ENCODE assay signal across 13 cellular contexts in the genomic region with DNA sequence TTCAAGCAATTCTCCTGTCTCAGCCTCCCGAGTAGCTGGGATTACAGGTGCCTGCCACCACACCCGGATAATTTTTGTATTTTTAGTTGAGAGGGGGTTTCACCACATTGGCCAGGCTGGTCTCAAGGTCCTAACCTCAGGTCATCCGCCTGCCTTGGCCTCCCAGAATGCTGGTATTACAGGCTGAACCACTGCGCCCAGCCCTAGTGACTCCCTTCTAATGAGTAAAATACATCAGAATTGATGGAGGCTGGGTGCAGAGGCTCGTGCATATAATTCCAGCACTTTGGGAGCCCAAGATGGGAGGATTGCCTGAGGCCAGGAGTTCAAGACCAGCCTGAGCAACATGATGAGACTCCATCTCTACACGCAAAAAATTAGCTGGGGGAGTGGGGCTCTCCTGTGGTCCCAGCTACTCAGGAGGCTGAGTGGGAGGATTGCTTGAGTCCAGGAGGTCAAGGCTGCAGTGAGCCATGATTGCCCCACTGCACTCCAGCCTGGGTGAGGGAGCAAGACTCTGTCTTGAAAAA. TPM values are rescaled to one million over a fixed set of nuclear protein-coding genes. Genes with fewer than 3 reads are reported as not detected.
DNase-seq lines count a peak whose midpoint lies in the region; ATAC-seq and TF ChIP-seq lines count a peak whose summit lies in the region.
"Not testable (repeated sequence)": the region's sequence is repeated elsewhere in the genome, so short reads cannot be mapped to it uniquely, and the experiment has no call there.
"Had no signal": no experiment of that assay in that cellular context is flagged by ENCODE, and none has a peak within 500 bp of the region (broad histone marks: within the 10 kb centered on the region; RNA-seq: fewer than 3 reads in every experiment).

No MANE protein-coding gene starts in this region.

- not testable (repeated sequence) for BruUV-seq in Panc1 (replicated peaks; lab: Mats Ljungman, UMichigan)

- not testable (repeated sequence) for H3K36me3 ChIP-seq in Panc1 (ENCODE audit: control insufficient read depth, insufficient read depth, low read length); esophagus muscularis mucosa; neural progenitor cell; gastrocnemius medialis

- H3K27ac Mint-ChIP-seq in brain, result peak overlapping the region; percentile 57 to 97 (median 88)
- H3K27ac Mint-ChIP-seq in neural progenitor cell, result not testable (repeated sequence)

- peaks cover 18% of the 10 kb centered on the region for H3K36me3 Mint-ChIP-seq in brain
- H3K36me3 Mint-ChIP-seq in neural progenitor cell, result not testable (repeated sequence)

- not testable (repeated sequence) for H3K79me2 ChIP-seq in neural progenitor cell (ENCODE audit: low read depth)

- CTCF ChIA-PET in Panc1 (lab: Charles Lee), result interaction anchor here (0.7 kb wide), 1 partner anchor 288 kb away, joined by 4 read pairs; no protein-coding TSS in a partner anchor

- H3K27me3 Mint-ChIP-seq in brain; neural progenitor cell (ENCODE audit: insufficient read depth, low read depth): not testable (repeated sequence)

- H3K27ac ChIP-seq in 22Rv1 (0 out of 2 replicates have a peak overlapping the region, but pooled peaks have one; percentile 23), Panc1 (ENCODE audit: low read length) (peak overlapping the region; percentile 44; the same call in 1 of the 2 replicates), esophagus muscularis mucosa (replicated peaks in 1 of 4) (peak overlapping the region; percentile 45 to 69 (median 54)), layer of hippocampus (ENCODE audit: low read depth, low read length) (peak overlapping the region; percentile 93), gastrocnemius medialis (peak overlapping the region; percentile 92 to 100 (median 96)), temporal lobe (ENCODE audit: low read depth, low read length) (peak overlapping the region; percentile 92)
- H3K27ac ChIP-seq in neural progenitor cell, result not testable (repeated sequence)

- H3K4me3 ChIP-seq in Panc1 (ENCODE audit: low read depth in 2 of 2, low read length in 2 of 2); esophagus muscularis mucosa; neural progenitor cell; gastrocnemius medialis: not testable (repeated sequence)

- not testable (repeated sequence) for TF ChIP-seq EP300 in esophagus muscularis mucosa (IDR thresholded peaks at IDR 0.05)

- not testable (repeated sequence) for TF ChIP-seq CTCF in 22Rv1 (IDR thresholded peaks at IDR 0.05); Panc1 (IDR thresholded peaks at IDR 0.05); brain (conservative IDR thresholded peaks at IDR 0.05); esophagus muscularis mucosa (IDR thresholded peaks at IDR 0.05); neural progenitor cell (IDR thresholded peaks at IDR 0.05); gastrocnemius medialis (IDR thresholded peaks at IDR 0.05 in 4 of 5, conservative IDR thresholded peaks at IDR 0.05 in 1 of 5)

- H2AFZ ChIP-seq in neural progenitor cell (replicated peaks), result not testable (repeated sequence)

- H3K4me1 Mint-ChIP-seq in brain (peaks cover 48% of the 10 kb centered on the region), neural progenitor cell (peaks cover 28% of the 10 kb centered on the region)

- TF ChIP-seq POLR2A in esophagus muscularis mucosa (IDR thresholded peaks at IDR 0.05; ENCODE audit: low read depth); gastrocnemius medialis (IDR thresholded peaks at IDR 0.05): not testable (repeated sequence)

- not testable (repeated sequence) for ATAC-seq in Panc1, gastrocnemius medialis

- not testable (repeated sequence) for H3K9me3 ChIP-seq in Panc1 (ENCODE audit: control insufficient read depth, insufficient read depth, low read depth, low read length); esophagus muscularis mucosa; neural progenitor cell (ENCODE audit: low read depth); gastrocnemius medialis

- not testable (repeated sequence) for H3K9me3 Mint-ChIP-seq in brain, neural progenitor cell

- not testable (repeated sequence) for H4K20me1 ChIP-seq in neural progenitor cell (ENCODE audit: low read depth)

- H3K4me1 ChIP-seq in Panc1 (ENCODE audit: control insufficient read depth, insufficient read depth, low read length); neural progenitor cell: not testable (repeated sequence)
- peaks cover 24 to 55% (median 40%) of the 10 kb centered on the region in 4 donors for H3K4me1 ChIP-seq in esophagus muscularis mucosa
- peaks cover 31 to 33% of the 10 kb centered on the region in 2 donors for H3K4me1 ChIP-seq in gastrocnemius medialis

- not testable (repeated sequence) for H3K4me2 ChIP-seq in neural progenitor cell

- in situ Hi-C loops in Panc1 (cut with HindIII; ENCODE audit: low pct_unique_long_range_greater_than_20kb, low sequenced_read_pairs); gastrocnemius medialis (cut with MboI; ENCODE audit: low sequenced_read_pairs in 4 of 4): not testable (repeated sequence)

- H3K27me3 ChIP-seq in Panc1 (ENCODE audit: control insufficient read depth, insufficient read depth, low read length); esophagus muscularis mucosa; layer of hippocampus (ENCODE audit: control insufficient read depth, insufficient read depth, low read length); gastrocnemius medialis: not testable (repeated sequence)
- H3K27me3 ChIP-seq in neural progenitor cell, result peaks cover 11% of the 10 kb centered on the region

- not testable (repeated sequence) for DNase-seq in Panc1 (ENCODE audit: low read depth, low spot score); esophagus muscularis mucosa (ENCODE audit: extremely low spot score); neural progenitor cell (ENCODE audit: low spot score); gastrocnemius medialis

- H3K4me3 Mint-ChIP-seq in brain, result peak overlapping the region in 3 of 5 experiments; percentile 46 to 82 (median 60)
- H3K4me3 Mint-ChIP-seq in neural progenitor cell, result peak overlapping the region; percentile 55

- H3K9ac ChIP-seq in neural progenitor cell, result not testable (repeated sequence)

- H3F3A ChIP-seq in neural progenitor cell (ENCODE audit: low read depth), result not testable (repeated sequence)

- POLR2A ChIA-PET in Panc1 (lab: Charles Lee), result not testable (repeated sequence)

- WGBS in esophagus muscularis mucosa, result 85% methylated on average over 4 of the region's 6 CpGs

- intact Hi-C loops in Panc1 (cut with micrococcal nuclease; ENCODE audit: unreplicated experiment); esophagus muscularis mucosa (cut with DNase I): not testable (repeated sequence)
- intact Hi-C loops in gastrocnemius medialis (cut with DNase I; ENCODE audit: low total_unique reads), result loop anchor here (2.0 kb wide), 1 partner anchor 38 kb away; no protein-coding TSS in a partner anchor

RNA-seq across cellular contexts. Expression of a gene that starts 4.8 kb away (rescaled TPM):
- 5.4 TPM for total RNA-seq in Panc1 (2021; ENCODE audit: unreplicated experiment)
- 10.3 TPM for polyA plus RNA-seq in Panc1 (2012; ENCODE audit: insufficient read length)
- polyA plus RNA-seq in brain (ENCODE audit: insufficient read depth, low read depth, low replicate concordance), result 20.4 TPM
- 10 to 100 TPM; 15.9 to 26.1 (median 19.4) TPM for total RNA-seq in esophagus muscularis mucosa
- 13.9 and 22.4 TPM in 2 replicates for total RNA-seq in neural progenitor cell (ENCODE audit: low replicate concordance)
- 10 to 100 TPM; 20.7 to 53.8 (median 43.7) TPM for total RNA-seq in gastrocnemius medialis
- total RNA-seq in temporal lobe, result 13.8 TPM

RNA-seq across cellular contexts. Expression of a gene that starts 14.3 kb away (rescaled TPM):
- total RNA-seq in Panc1 (2021; ENCODE audit: unreplicated experiment) (not detected), esophagus muscularis mucosa (not detected), neural progenitor cell (ENCODE audit: low replicate concordance) (not detected in 2 replicates), gastrocnemius medialis (not detected), temporal lobe (not detected)
- not detected for polyA plus RNA-seq in Panc1 (2012; ENCODE audit: insufficient read length)
- polyA plus RNA-seq in brain (ENCODE audit: insufficient read depth, low read depth, low replicate concordance), result not detected
- total RNA-seq: cerebellum; H4; liver; mononuclear cell; natural killer cell treated with Interleukin-12 subunit alpha and Interleukin-12 subunit beta and Interleukin-15 and Interleukin-18, amount 100 ng/mL, for 72 hours had no signal
- polyA plus RNA-seq: liver had no signal

RNA-seq across cellular contexts. Expression of a gene that starts 26.6 kb away (rescaled TPM):
- total RNA-seq in Panc1 (2021; ENCODE audit: unreplicated experiment) (0.39 TPM), esophagus muscularis mucosa (under 1 TPM in 2 of 4 donors, not detected in 2; 0.26 to 0.75 TPM), neural progenitor cell (ENCODE audit: low replicate concordance) (0.17 and 2.2 TPM in 2 replicates), gastrocnemius medialis (not detected), temporal lobe (0.74 TPM)
- 0.71 TPM for polyA plus RNA-seq in Panc1 (2012; ENCODE audit: insufficient read length)
- polyA plus RNA-seq in brain (ENCODE audit: insufficient read depth, low read depth, low replicate concordance), result 1.3 TPM
- total RNA-seq: mononuclear cell; natural killer cell treated with Interleukin-12 subunit alpha and Interleukin-12 subunit beta and Interleukin-15 and Interleukin-18, amount 100 ng/mL, for 72 hours had no signal

RNA-seq across cellular contexts. Expression of a gene that starts 36.4 kb away (rescaled TPM):
- total RNA-seq in Panc1 (2021; ENCODE audit: unreplicated experiment) (58.2 TPM), esophagus muscularis mucosa (10 to 100 TPM; 39.0 to 75.5 (median 49.9) TPM), neural progenitor cell (ENCODE audit: low replicate concordance) (22.8 and 86.0 TPM in 2 replicates), gastrocnemius medialis (10 to 100 TPM; 22.1 to 25.1 (median 23.4) TPM), temporal lobe (25.8 TPM)
- 57.8 TPM for polyA plus RNA-seq in Panc1 (2012; ENCODE audit: insufficient read length)
- 95.7 TPM for polyA plus RNA-seq in brain (ENCODE audit: insufficient read depth, low read depth, low replicate concordance)

RNA-seq across cellular contexts. Expression of a gene that starts 55.2 kb away (rescaled TPM):
- total RNA-seq in Panc1 (2021; ENCODE audit: unreplicated experiment), result 42.1 TPM
- polyA plus RNA-seq in Panc1 (2012; ENCODE audit: insufficient read length), result 70.2 TPM
- polyA plus RNA-seq in brain (ENCODE audit: insufficient read depth, low read depth, low replicate concordance), result 64.9 TPM
- total RNA-seq in esophagus muscularis mucosa, result 10 to 100 TPM; 24.5 to 66.1 (median 56.1) TPM
- total RNA-seq in neural progenitor cell (ENCODE audit: low replicate concordance), result 33.2 and 88.6 TPM in 2 replicates
- total RNA-seq in gastrocnemius medialis, result 10 to 100 TPM; 35.8 to 62.7 (median 52.3) TPM
- total RNA-seq in temporal lobe, result 15.5 TPM
